7 cellular contexts compared by ENCODE assay signal in the genomic region with DNA sequence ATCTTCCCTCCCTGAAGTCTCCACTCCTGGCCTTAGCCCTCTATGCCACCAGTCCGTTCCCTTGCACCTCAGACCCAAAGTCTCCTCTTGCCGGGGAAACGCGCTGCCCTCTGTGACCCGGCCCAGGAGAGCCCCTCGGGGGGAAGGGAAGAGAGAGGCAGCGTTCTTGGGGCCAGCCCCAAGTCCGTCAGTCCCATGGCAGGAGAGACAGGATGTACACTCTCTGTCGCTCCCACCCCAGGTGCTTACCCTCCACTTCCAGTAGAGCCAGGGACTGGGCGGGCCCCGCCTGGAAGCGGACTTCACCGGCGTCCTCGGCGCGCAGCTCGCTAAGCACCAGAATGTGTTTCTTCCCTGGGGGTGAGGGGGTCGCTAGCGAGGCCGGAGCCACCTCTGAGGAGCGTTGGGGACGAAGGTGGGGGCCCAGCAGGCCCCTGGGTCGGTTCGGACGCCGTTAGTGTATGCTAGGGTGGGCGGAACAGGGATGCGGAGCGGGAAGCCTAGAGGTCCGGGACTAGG. TPM values are rescaled to one million over a fixed set of nuclear protein-coding genes. Genes with fewer than 3 reads are reported as not detected.
DNase-seq lines count a peak whose midpoint lies in the region; ATAC-seq and TF ChIP-seq lines count a peak whose summit lies in the region.
"Had no signal": no experiment of that assay in that cellular context is flagged by ENCODE, and none has a peak within 500 bp of the region (broad histone marks: within the 10 kb centered on the region; RNA-seq: fewer than 3 reads in every experiment).

No MANE protein-coding gene starts in this region.

- H3K4me1 Mint-ChIP-seq in natural killer cell treated with Interleukin-12 subunit alpha and Interleukin-12 subunit beta and Interleukin-15 and Interleukin-18, amount 100 ng/mL, for 72 hours (ENCODE audit: low read depth in 2 of 2), result peaks cover 0 to 4% of the 10 kb centered on the region in 2 donors

- H3K27me3 Mint-ChIP-seq in natural killer cell treated with Interleukin-12 subunit alpha and Interleukin-12 subunit beta and Interleukin-15 and Interleukin-18, amount 100 ng/mL, for 72 hours, result peaks cover 14 to 18% of the 10 kb centered on the region in 2 donors

- H3K9me3 ChIP-seq in ES-I3 (ENCODE audit: control insufficient read depth, insufficient read depth, low read length), result no peaks in the 10 kb centered on the region

- in situ Hi-C loops in astrocyte of the spinal cord (cut with HindIII; ENCODE audit: low sequenced_read_pairs), result no loop called here

- ATAC-seq in HG03025 (IDR thresholded peaks at IDR 0.05; ENCODE audit: low FRiP score, unreplicated experiment), result peak; percentile 20
- ATAC-seq in natural killer cell treated with Interleukin-12 subunit alpha and Interleukin-12 subunit beta and Interleukin-15 and Interleukin-18, amount 100 ng/mL, for 72 hours, result peak; percentile 2 to 32

- H3K36me3 ChIP-seq in ES-I3 (ENCODE audit: insufficient read depth, low read length), result no peaks in the 10 kb centered on the region

- H3K4me1 ChIP-seq in ES-I3 (ENCODE audit: insufficient read depth, low read length), result peaks cover 6% of the 10 kb centered on the region; the same call in 1 of the 2 replicates

- no peaks in the 10 kb centered on the region for H3K9me3 Mint-ChIP-seq in natural killer cell treated with Interleukin-12 subunit alpha and Interleukin-12 subunit beta and Interleukin-15 and Interleukin-18, amount 100 ng/mL, for 72 hours

- no peak for DNase-seq in astrocyte of the spinal cord (ENCODE audit: low read depth, low spot score)
- DNase-seq in natural killer cell treated with Interleukin-12 subunit alpha and Interleukin-12 subunit beta and Interleukin-15 and Interleukin-18, amount 100 ng/mL, for 72 hours (ENCODE audit: low spot score), result no peak
- no peak for DNase-seq in COLO829 (ENCODE audit: low spot score)
- no peak for DNase-seq in NCI-H2227 (lab: John Stamatoyannopoulos, UW; ENCODE audit: unreplicated experiment)

- no peak overlapping the region for H3K27ac Mint-ChIP-seq in natural killer cell treated with Interleukin-12 subunit alpha and Interleukin-12 subunit beta and Interleukin-15 and Interleukin-18, amount 100 ng/mL, for 72 hours

- peak overlapping the region; percentile 44 for H3K4me3 ChIP-seq in astrocyte of the spinal cord (ENCODE audit: low read depth, low read length)

- H3K36me3 Mint-ChIP-seq in natural killer cell treated with Interleukin-12 subunit alpha and Interleukin-12 subunit beta and Interleukin-15 and Interleukin-18, amount 100 ng/mL, for 72 hours, result no peaks in the 10 kb centered on the region

- TF ChIP-seq CTCF in astrocyte of the spinal cord (IDR thresholded peaks at IDR 0.05; ENCODE audit: low read depth, low read length), result peak; percentile 12

- H3K9ac ChIP-seq in ES-I3 (ENCODE audit: low read depth, low read length), result peak overlapping the region; percentile 96

- peak overlapping the region; percentile 82 for H3K4me3 Mint-ChIP-seq in natural killer cell treated with Interleukin-12 subunit alpha and Interleukin-12 subunit beta and Interleukin-15 and Interleukin-18, amount 100 ng/mL, for 72 hours

RNA-seq across cellular contexts. Expression of a gene that starts 8.1 kb away (rescaled TPM):
- 1 to 10 TPM; 3.6 to 7.6 TPM for total RNA-seq in natural killer cell treated with Interleukin-12 subunit alpha and Interleukin-12 subunit beta and Interleukin-15 and Interleukin-18, amount 100 ng/mL, for 72 hours

RNA-seq across cellular contexts. Expression of a gene that starts 8.3 kb away (rescaled TPM):
- total RNA-seq in natural killer cell treated with Interleukin-12 subunit alpha and Interleukin-12 subunit beta and Interleukin-15 and Interleukin-18, amount 100 ng/mL, for 72 hours, result 10 to 100 TPM; 52.4 to 57.5 TPM

RNA-seq across cellular contexts. Expression of a gene that starts 19.4 kb away (rescaled TPM):
- total RNA-seq in natural killer cell treated with Interleukin-12 subunit alpha and Interleukin-12 subunit beta and Interleukin-15 and Interleukin-18, amount 100 ng/mL, for 72 hours, result 1 to 10 TPM in 1 of 2 donors, not detected in 1; 2.9 TPM

RNA-seq across cellular contexts. Expression of a gene that starts 20.2 kb away (rescaled TPM):
- not detected for total RNA-seq in natural killer cell treated with Interleukin-12 subunit alpha and Interleukin-12 subunit beta and Interleukin-15 and Interleukin-18, amount 100 ng/mL, for 72 hours

RNA-seq across cellular contexts. Expression of a gene that starts 37.6 kb away (rescaled TPM):
- total RNA-seq in natural killer cell treated with Interleukin-12 subunit alpha and Interleukin-12 subunit beta and Interleukin-15 and Interleukin-18, amount 100 ng/mL, for 72 hours, result under 1 TPM in 1 of 2 donors, not detected in 1; 0.12 TPM
- total RNA-seq: SK-MEL-5 had no signal
